ENCODE assay signal across 18 cellular contexts in the genomic region with DNA sequence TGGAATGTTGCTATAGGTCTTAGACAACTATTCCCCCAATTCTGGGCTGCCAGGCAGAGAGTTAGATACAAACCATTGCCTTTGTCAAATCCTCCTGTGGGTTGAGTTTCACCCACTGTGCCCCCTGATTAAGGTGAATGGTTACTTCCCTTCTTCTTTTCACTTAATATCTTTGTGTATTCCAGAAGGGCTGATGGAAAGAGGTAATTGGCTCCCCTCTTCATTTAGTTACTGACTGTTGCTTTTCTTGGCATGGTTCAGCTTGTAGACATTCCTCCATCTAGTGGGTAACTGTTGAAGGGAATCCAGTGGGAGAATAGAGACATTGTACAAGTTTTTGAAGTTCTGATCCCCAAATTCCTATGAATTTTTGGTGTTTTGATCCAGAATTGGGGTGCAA. TPM values are rescaled to one million over a fixed set of nuclear protein-coding genes. Genes with fewer than 3 reads are reported as not detected.
A peak's percentile ranks its signal among the peaks of the same experiment; 100 is the strongest.
DNase-seq lines count a peak whose midpoint lies in the region; ATAC-seq and TF ChIP-seq lines count a peak whose summit lies in the region.
"Had no signal": no experiment of that assay in that cellular context is flagged by ENCODE, and none has a peak within 500 bp of the region (broad histone marks: within the 10 kb centered on the region; RNA-seq: fewer than 3 reads in every experiment).

No MANE protein-coding gene starts in this region.

- dilution Hi-C loops in IMR-90 (cut with HindIII; ENCODE audit: low sequenced_read_pairs, unreplicated experiment), result no loop called here

- no peaks in the 10 kb centered on the region for H3K27me3 ChIP-seq in IMR-90 (ENCODE audit: control insufficient read depth, insufficient read depth, low read length)
- H3K27me3 ChIP-seq in neural progenitor cell, result no peaks in the 10 kb centered on the region

- TF ChIP-seq CTCF in IMR-90 (conservative IDR thresholded peaks at IDR 0.05; ENCODE audit: low read depth, low read length) (peak; percentile 13; the same call in 1 of the 2 replicates), endothelial cell (IDR thresholded peaks at IDR 0.05; ENCODE audit: unreplicated experiment) (no peak), neural progenitor cell (IDR thresholded peaks at IDR 0.05) (no peak), GM13977 (IDR thresholded peaks at IDR 0.05; ENCODE audit: extremely low read depth, insufficient read depth, missing control alignments) (no peak)

- H3F3A ChIP-seq in neural progenitor cell (ENCODE audit: low read depth), result peaks cover 45% of the 10 kb centered on the region

- H3K4me3 Mint-ChIP-seq in endothelial cell (ENCODE audit: unreplicated experiment), result no peak overlapping the region
- no peak overlapping the region for H3K4me3 Mint-ChIP-seq in neural progenitor cell
- H3K4me3 Mint-ChIP-seq: activated CD4-positive, alpha-beta memory T cell treated with anti-CD3 and anti-CD28 coated beads, Interleukin-2, amount 10 ng/mL, durations not matched to agents 7 days and 5 days; CD14-positive monocyte had no signal

- H3K4me2 ChIP-seq in IMR-90 (ENCODE audit: low read depth, low read length) (peak overlapping the region; percentile 50; the same call in 1 of the 2 replicates), neural progenitor cell (peak overlapping the region; percentile 86)

- no TSS peak for BruUV-seq in IMR-90 (replicated peaks; lab: Mats Ljungman, UMichigan)

- intact Hi-C loops in IMR-90 (cut with micrococcal nuclease), result no loop called here

- H2AFZ ChIP-seq in IMR-90 (replicated peaks; ENCODE audit: low read length, poor library complexity) (no peak overlapping the region), neural progenitor cell (replicated peaks) (no peak overlapping the region)
- H2AFZ ChIP-seq: parathyroid adenoma had no signal

- H3K27me3 Mint-ChIP-seq in endothelial cell (ENCODE audit: unreplicated experiment), result peaks cover 2% of the 10 kb centered on the region
- H3K27me3 Mint-ChIP-seq in neural progenitor cell (ENCODE audit: insufficient read depth, low read depth), result no peaks in the 10 kb centered on the region

- ATAC-seq in IMR-90 (ENCODE audit: low read depth), result no peak
- no peak for ATAC-seq in HG02642 (IDR thresholded peaks at IDR 0.05; ENCODE audit: poor library complexity, unreplicated experiment)
- ATAC-seq in GM18870 (IDR thresholded peaks at IDR 0.05; ENCODE audit: unreplicated experiment), result no peak

- no peak overlapping the region; the same call in 1 of the 2 replicates for H3K14ac ChIP-seq in IMR-90 (replicated peaks; ENCODE audit: low read depth, low read length)

- peak overlapping the region; percentile 60 for H2BK5ac ChIP-seq in IMR-90 (ENCODE audit: low read depth, low read length, poor library complexity, severe bottlenecking)

- H2BK15ac ChIP-seq in IMR-90 (ENCODE audit: low read depth, low read length), result no peak overlapping the region

- no peak for TF ChIP-seq RAD21 in IMR-90 (IDR thresholded peaks at IDR 0.05; ENCODE audit: low read length)

- H3K56ac ChIP-seq in IMR-90 (ENCODE audit: extremely low read depth, insufficient read depth, low read length), result no peak overlapping the region

- H4K91ac ChIP-seq in IMR-90 (ENCODE audit: insufficient read depth, low read depth, low read length), result no peak overlapping the region

- H2AK9ac ChIP-seq in IMR-90 (replicated peaks; ENCODE audit: low read depth, low read length, poor library complexity), result no peak overlapping the region

- H4K8ac ChIP-seq in IMR-90 (ENCODE audit: low read depth in 2 of 2, low read length in 2 of 2), result no peak overlapping the region

- no peaks in the 10 kb centered on the region for H3K36me3 Mint-ChIP-seq in endothelial cell (ENCODE audit: low read depth, unreplicated experiment)
- H3K36me3 Mint-ChIP-seq in neural progenitor cell, result peaks cover 9% of the 10 kb centered on the region
- H3K36me3 Mint-ChIP-seq: CD14-positive monocyte had no signal

- H4K5ac ChIP-seq in IMR-90 (ENCODE audit: low read depth, low read length), result 0 out of 2 replicates have a peak overlapping the region, but pooled peaks have one; percentile 54

- H3K18ac ChIP-seq in IMR-90 (ENCODE audit: low read depth, low read length), result no peak overlapping the region; the same call in none of the 2 replicates

- H2BK120ac ChIP-seq in IMR-90 (ENCODE audit: low read depth, low read length), result no peak overlapping the region

- H3K27ac Mint-ChIP-seq in endothelial cell (ENCODE audit: unreplicated experiment) (peak overlapping the region; percentile 1), neural progenitor cell (no peak overlapping the region)
- H3K27ac Mint-ChIP-seq: activated CD4-positive, alpha-beta memory T cell treated with anti-CD3 and anti-CD28 coated beads, Interleukin-2, amount 10 ng/mL, durations not matched to agents 7 days and 5 days had no signal

- H3K9ac ChIP-seq in IMR-90 (ENCODE audit: low read depth, low read length) (no peak overlapping the region), neural progenitor cell (no peak overlapping the region)
- H3K9ac ChIP-seq: parathyroid adenoma had no signal

- no peak overlapping the region for H3K23ac ChIP-seq in IMR-90 (ENCODE audit: low read depth, low read length)

- no peak overlapping the region for H2BK20ac ChIP-seq in IMR-90 (ENCODE audit: low read depth, low read length)

- no peak overlapping the region for H2AK5ac ChIP-seq in IMR-90 (ENCODE audit: low read depth, low read length)

- H4K20me1 ChIP-seq in IMR-90 (ENCODE audit: insufficient read depth, low read length), result peaks cover 37% of the 10 kb centered on the region
- H4K20me1 ChIP-seq in neural progenitor cell (ENCODE audit: low read depth), result peaks cover 58% of the 10 kb centered on the region

- peaks cover 73% of the 10 kb centered on the region for H3K4me1 Mint-ChIP-seq in endothelial cell (ENCODE audit: unreplicated experiment)
- peaks cover 62% of the 10 kb centered on the region for H3K4me1 Mint-ChIP-seq in neural progenitor cell
- H3K4me1 Mint-ChIP-seq: activated CD4-positive, alpha-beta memory T cell treated with anti-CD3 and anti-CD28 coated beads, Interleukin-2, amount 10 ng/mL, durations not matched to agents 7 days and 5 days; CD14-positive monocyte had no signal

- H3K4me1 ChIP-seq in IMR-90 (ENCODE audit: control insufficient read depth, insufficient read depth, low read length) (peaks cover 31% of the 10 kb centered on the region), neural progenitor cell (peaks cover 67% of the 10 kb centered on the region)
- H3K4me1 ChIP-seq: parathyroid adenoma had no signal

- H3K27ac ChIP-seq in IMR-90 (ENCODE audit: insufficient read depth, low read length) (no peak overlapping the region), neural progenitor cell (peak overlapping the region; percentile 7)
- H3K27ac ChIP-seq: parathyroid adenoma, RWPE1 had no signal

- H3K9me1 ChIP-seq in IMR-90 (ENCODE audit: insufficient read depth, low read length), result peaks cover 32% of the 10 kb centered on the region

- H3K9me3 ChIP-seq in IMR-90 (ENCODE audit: control insufficient read depth, insufficient read depth, low read length) (no peaks in the 10 kb centered on the region), neural progenitor cell (ENCODE audit: low read depth) (no peaks in the 10 kb centered on the region)

- H3K79me1 ChIP-seq in IMR-90 (ENCODE audit: low read depth in 1 of 2, low read length in 2 of 2), result peaks cover 34 to 80% of the 10 kb centered on the region in 2 experiments

- H3K4me3 ChIP-seq in IMR-90 (ENCODE audit: insufficient read depth, low read depth, low read length), result no peak overlapping the region
- peak overlapping the region; percentile 13 for H3K4me3 ChIP-seq in neural progenitor cell

- TF ChIP-seq POLR2A in IMR-90 (IDR thresholded peaks at IDR 0.05; ENCODE audit: low read depth, low read length), result no peak

- in situ Hi-C loops in IMR-90 (cut with MboI; ENCODE audit: low sequenced_read_pairs) (no loop called here), GM13977 (cut with MboI; ENCODE audit: low pct_unique_long_range_greater_than_20kb, low sequenced_read_pairs, unreplicated experiment) (no loop called here)

- H3K9me3 Mint-ChIP-seq in endothelial cell (ENCODE audit: unreplicated experiment), result no peaks in the 10 kb centered on the region
- H3K9me3 Mint-ChIP-seq in neural progenitor cell, result peaks cover 2% of the 10 kb centered on the region
- H3K9me3 Mint-ChIP-seq: activated CD4-positive, alpha-beta memory T cell treated with anti-CD3 and anti-CD28 coated beads, Interleukin-2, amount 10 ng/mL, durations not matched to agents 7 days and 5 days; CD14-positive monocyte had no signal

- POLR2A ChIA-PET in IMR-90 (lab: Charles Lee; ENCODE audit: unreplicated experiment), result interaction anchor here (0.5 kb wide), 1 partner anchor 248 kb away, joined by 4 read pairs; no protein-coding TSS in a partner anchor

- H3K36me3 ChIP-seq in IMR-90 (ENCODE audit: control insufficient read depth, insufficient read depth, low read length), result no peaks in the 10 kb centered on the region
- no peaks in the 10 kb centered on the region for H3K36me3 ChIP-seq in neural progenitor cell

- CTCF ChIA-PET in IMR-90 (lab: Yijun Ruan, JAX), result interaction anchor here (3.6 kb wide), 1 partner anchor 32 kb away, joined by 16 read pairs; no protein-coding TSS in a partner anchor

- H3K79me2 ChIP-seq in neural progenitor cell (ENCODE audit: low read depth), result peaks cover 100% of the 10 kb centered on the region

- no peak overlapping the region for H3K4ac ChIP-seq in IMR-90 (ENCODE audit: low read depth, low read length)

- DNase-seq in AG20443 (ENCODE audit: low spot score), result peak; percentile 34
- DNase-seq in IMR-90, result no peak
- DNase-seq in endothelial cell (ENCODE audit: low spot score), result no peak
- DNase-seq in neural progenitor cell (ENCODE audit: low spot score), result no peak
- no peak for DNase-seq in NCI-H526 (lab: John Stamatoyannopoulos, UW)
- no peak for DNase-seq in GM13977 (ENCODE audit: low spot score)
- DNase-seq: activated CD4-positive, alpha-beta memory T cell treated with anti-CD3 and anti-CD28 coated beads, Interleukin-2, amount 10 ng/mL, durations not matched to agents 7 days and 5 days; erythroblast; HCEC 1CT; hypothalamus; NCI-H1092; stimulated activated CD4-positive, alpha-beta T cell treated with anti-CD3 and anti-CD28 coated beads, Interleukin-1b, Interleukin-23, amount 100 ng/mL, for 48 hours; T1000 had no signal

TF ChIP-seq in IMR-90, 13 proteins besides CTCF, POLR2A, EP300 and RAD21 (continues in another document):
- TF ChIP-seq SMC3 (IDR thresholded peaks at IDR 0.05; ENCODE audit: low read depth, low read length), result no peak
- TF ChIP-seq RFX5 (IDR thresholded peaks at IDR 0.05; ENCODE audit: low read depth, low read length), result no peak
- no peak for TF ChIP-seq FOS (IDR thresholded peaks at IDR 0.05; ENCODE audit: low read depth, low read length)
- TF ChIP-seq BHLHE40 (IDR thresholded peaks at IDR 0.05; ENCODE audit: low read depth, low read length), result no peak
- TF ChIP-seq MXI1 (IDR thresholded peaks at IDR 0.05; ENCODE audit: borderline replicate concordance, low read depth, low read length), result no peak
- no peak for TF ChIP-seq CHD1 (IDR thresholded peaks at IDR 0.05; ENCODE audit: low read depth, low read length)

RNA-seq across cellular contexts. Expression of a gene that starts 43.8 kb away (rescaled TPM):
- total RNA-seq in IMR-90 (2012; rRNA removed) (368 and 369 TPM in 2 replicates), endothelial cell (ENCODE audit: unreplicated experiment) (511 TPM), neural progenitor cell (ENCODE audit: low replicate concordance) (203 and 222 TPM in 2 replicates)
- 56.3 and 67.6 TPM in 2 replicates for polyA plus RNA-seq in IMR-90 (2012; rRNA removed)
- 24.9 and 28.6 TPM in 2 replicates for polyA plus RNA-seq in IMR-90 (2012; cell fraction: cytosol; rRNA removed)
- polyA plus RNA-seq in IMR-90 (2012; cell fraction: nucleus; rRNA removed; ENCODE audit: low replicate concordance), result 141 and 243 TPM in 2 replicates
